ENCODE assay signal across 8 cellular contexts in the genomic region with DNA sequence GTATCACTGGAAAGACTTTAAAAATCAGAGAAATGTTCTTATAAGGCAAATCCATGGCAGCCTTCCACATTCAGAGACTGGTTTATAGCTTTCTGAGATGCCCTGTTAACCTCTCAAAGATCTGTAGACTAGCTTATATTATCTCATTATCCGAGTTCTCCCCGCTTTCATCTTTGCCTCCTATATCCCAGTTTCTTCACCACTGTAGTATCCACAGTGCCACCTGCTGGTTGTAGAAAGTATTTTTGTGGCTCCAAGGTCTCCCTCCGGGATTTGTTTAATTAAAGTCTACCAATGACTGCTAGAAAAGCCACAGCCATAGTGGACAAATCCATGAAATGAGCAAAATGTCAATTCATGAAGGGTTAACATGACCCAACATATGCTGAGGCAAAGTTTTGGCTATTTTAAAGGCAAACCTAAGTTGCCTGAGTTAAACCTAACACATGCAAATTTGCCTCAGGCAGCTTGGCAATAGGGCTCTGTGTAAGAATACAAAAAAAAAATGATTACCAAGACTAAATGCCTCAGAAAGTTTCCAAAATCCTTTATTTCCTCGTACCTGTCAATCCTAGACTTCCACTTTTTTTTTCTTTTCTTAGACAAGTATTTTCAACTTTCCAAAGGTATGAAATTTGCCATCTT.
DNase-seq lines count a peak whose midpoint lies in the region; ATAC-seq, FAIRE-seq and TF ChIP-seq lines count a peak whose summit lies in the region.

No MANE protein-coding gene starts in this region.

- no peaks in the 10 kb centered on the region for H3K79me2 ChIP-seq in Karpas-422 (ENCODE audit: low read length)

- H3K27ac ChIP-seq in Karpas-422 (ENCODE audit: low read length) (no peak overlapping the region), Peyer's patch (no peak overlapping the region), small intestine (ENCODE audit: low read depth in 1 of 2, low read length in 1 of 2) (no peak overlapping the region)

- H3K9ac ChIP-seq in Karpas-422 (ENCODE audit: low read length) = no peak overlapping the region

- WGBS in small intestine, 3 donors = 7 to 8% (median 7%) methylated on average over 4 of the region's 4 CpGs

- H2AFZ ChIP-seq in Karpas-422 (ENCODE audit: low read length) = no peak overlapping the region

- no peak for ATAC-seq in GM21515 (IDR thresholded peaks at IDR 0.05; ENCODE audit: unreplicated experiment)

- TF ChIP-seq CTCF in Peyer's patch (IDR thresholded peaks at IDR 0.05) (peak; percentile 63 to 94 (median 86)), astrocyte of the cerebellum (IDR thresholded peaks at IDR 0.05; ENCODE audit: low read depth, low read length, missing control alignments) (peak; percentile 75)

- no peaks in the 10 kb centered on the region for H3K9me2 ChIP-seq in Karpas-422 (replicated peaks; ENCODE audit: insufficient read depth, low read length)

- H3K4me2 ChIP-seq in Karpas-422 (ENCODE audit: low read depth, low read length, poor library complexity, severe bottlenecking) = no peak overlapping the region

- H3K4me1 ChIP-seq in Karpas-422 (ENCODE audit: low read length) = no peaks in the 10 kb centered on the region
- peaks cover 0 to 15% (median 0%) of the 10 kb centered on the region in 4 donors for H3K4me1 ChIP-seq in Peyer's patch
- H3K4me1 ChIP-seq in small intestine (ENCODE audit: control insufficient read depth in 2 of 2, insufficient read depth in 1 of 2, low read depth in 1 of 2, low read length in 1 of 2) = peaks cover 0 to 6% of the 10 kb centered on the region in 2 donors

- no peak for FAIRE-seq in small intestine (lab: Jason Lieb, UNC)

- peak; percentile 38 for DNase-seq in NCI-H510A treated with DMSO at 0.1 percent for 48 hours (lab: John Stamatoyannopoulos, UW)
- no peak for DNase-seq in NCI-H510A (lab: John Stamatoyannopoulos, UW)
- DNase-seq in Karpas-422 = peak; percentile 91
- peak in 2 of 3 donors; percentile 43 to 83 for DNase-seq in Peyer's patch
- DNase-seq in astrocyte of the cerebellum (ENCODE audit: low read depth) = peak; percentile 73
- DNase-seq in hypothalamus (lab: John Stamatoyannopoulos, UW) = peak in 34 of 51 donors; percentile 0 to 66 (median 13)
- peak; percentile 76 for DNase-seq in small intestine

- H3K36me3 ChIP-seq in Karpas-422 (ENCODE audit: insufficient read depth, low read length) = no peaks in the 10 kb centered on the region
- no peaks in the 10 kb centered on the region for H3K36me3 ChIP-seq in Peyer's patch
- H3K36me3 ChIP-seq in small intestine (ENCODE audit: control insufficient read depth in 2 of 2, insufficient read depth in 2 of 2, low read length in 2 of 2) = no peaks in the 10 kb centered on the region

- no peaks in the 10 kb centered on the region for H3K9me3 ChIP-seq in Karpas-422 (ENCODE audit: low read length)
- no peaks in the 10 kb centered on the region for H3K9me3 ChIP-seq in Peyer's patch
- no peaks in the 10 kb centered on the region for H3K9me3 ChIP-seq in small intestine (ENCODE audit: control insufficient read depth, low read depth)

- no peak for TF ChIP-seq POLR2A in Peyer's patch (IDR thresholded peaks at IDR 0.05)

- no peak overlapping the region for H3K4me3 ChIP-seq in Karpas-422 (ENCODE audit: low read length)
- no peak overlapping the region for H3K4me3 ChIP-seq in Peyer's patch
- no peak overlapping the region for H3K4me3 ChIP-seq in astrocyte of the cerebellum (ENCODE audit: low read depth, low read length)
- no peak overlapping the region for H3K4me3 ChIP-seq in small intestine (ENCODE audit: low read depth in 1 of 2, low read length in 2 of 2)

- no peaks in the 10 kb centered on the region for H4K20me1 ChIP-seq in Karpas-422 (ENCODE audit: insufficient read depth, low read depth, low read length)

- no peaks in the 10 kb centered on the region for H3K27me3 ChIP-seq in Karpas-422 (ENCODE audit: low read length)
- H3K27me3 ChIP-seq in Peyer's patch = no peaks in the 10 kb centered on the region
- H3K27me3 ChIP-seq in small intestine (ENCODE audit: control insufficient read depth in 2 of 2, insufficient read depth in 2 of 2, low read length in 2 of 2) = no peaks in the 10 kb centered on the region

- in situ Hi-C loops in astrocyte of the cerebellum (cut with HindIII; ENCODE audit: low sequenced_read_pairs) = no loop called here
